22 cellular contexts compared by ENCODE assay signal in genomic region chr9:132898043-132898442, GRCh38. TPM values are rescaled to one million over a fixed set of nuclear protein-coding genes. Genes with fewer than 3 reads are reported as not detected.
"Had no signal": no experiment of that assay in that cellular context is flagged by ENCODE, and none has a peak within 500 bp of the region (broad histone marks: within the 10 kb centered on the region; RNA-seq: fewer than 3 reads in every experiment).

No MANE protein-coding gene starts in this region.

- H3K9ac ChIP-seq: neural progenitor cell had no signal

- DNase-seq: effector memory CD4-positive, alpha-beta T cell; immature natural killer cell; left lung; lower lobe of right lung; natural killer cell; nucleus accumbens; ovary; sigmoid colon; stimulated activated CD4-positive, alpha-beta T cell treated with anti-CD3 and anti-CD28 coated beads, Interleukin-2, amount 100 ng/mL, for 24 hours; stimulated activated CD4-positive, alpha-beta T cell treated with anti-CD3 and anti-CD28 coated beads, Interleukin-4, amount 100 ng/mL, for 4 hours; stimulated activated naive CD4-positive, alpha-beta T cell; stomach; thyroid gland; uterus had no signal

- H3K27me3 ChIP-seq: esophagus muscularis mucosa, gastroesophageal sphincter, left lung, neural progenitor cell, ovary, right atrium auricular region, sigmoid colon, stomach, thyroid gland, upper lobe of left lung, uterus had no signal

- H2AFZ ChIP-seq: neural progenitor cell had no signal

- H3K36me3 ChIP-seq: neural progenitor cell, ovary, uterus had no signal

- H3K9me3 ChIP-seq: esophagus muscularis mucosa, gastroesophageal sphincter, left lung, lower lobe of right lung, ovary, right atrium auricular region, sigmoid colon, stomach, thyroid gland, upper lobe of left lung, uterus had no signal

- H3K4me1 ChIP-seq: esophagus muscularis mucosa, gastroesophageal sphincter, neural progenitor cell, right atrium auricular region, uterus had no signal

- H3K4me3 ChIP-seq: coronary artery, esophagus muscularis mucosa, gastroesophageal sphincter, left lung, lower lobe of right lung, neural progenitor cell, ovary, right atrium auricular region, sigmoid colon, skin epidermis, stomach, thyroid gland, upper lobe of left lung, uterus had no signal

- H3K27ac ChIP-seq: coronary artery, esophagus muscularis mucosa, gastroesophageal sphincter, left lung, lower lobe of right lung, neural progenitor cell, right atrium auricular region, sigmoid colon, stomach, upper lobe of left lung, uterus had no signal

- H3K4me2 ChIP-seq: neural progenitor cell had no signal

RNA-seq across cellular contexts. Expression of gene AK8, which starts 20.0 kb away (rescaled TPM):
- total RNA-seq: fibroblast of villous mesenchyme had no signal
